18 cellular contexts compared by ENCODE assay signal in the genomic region with DNA sequence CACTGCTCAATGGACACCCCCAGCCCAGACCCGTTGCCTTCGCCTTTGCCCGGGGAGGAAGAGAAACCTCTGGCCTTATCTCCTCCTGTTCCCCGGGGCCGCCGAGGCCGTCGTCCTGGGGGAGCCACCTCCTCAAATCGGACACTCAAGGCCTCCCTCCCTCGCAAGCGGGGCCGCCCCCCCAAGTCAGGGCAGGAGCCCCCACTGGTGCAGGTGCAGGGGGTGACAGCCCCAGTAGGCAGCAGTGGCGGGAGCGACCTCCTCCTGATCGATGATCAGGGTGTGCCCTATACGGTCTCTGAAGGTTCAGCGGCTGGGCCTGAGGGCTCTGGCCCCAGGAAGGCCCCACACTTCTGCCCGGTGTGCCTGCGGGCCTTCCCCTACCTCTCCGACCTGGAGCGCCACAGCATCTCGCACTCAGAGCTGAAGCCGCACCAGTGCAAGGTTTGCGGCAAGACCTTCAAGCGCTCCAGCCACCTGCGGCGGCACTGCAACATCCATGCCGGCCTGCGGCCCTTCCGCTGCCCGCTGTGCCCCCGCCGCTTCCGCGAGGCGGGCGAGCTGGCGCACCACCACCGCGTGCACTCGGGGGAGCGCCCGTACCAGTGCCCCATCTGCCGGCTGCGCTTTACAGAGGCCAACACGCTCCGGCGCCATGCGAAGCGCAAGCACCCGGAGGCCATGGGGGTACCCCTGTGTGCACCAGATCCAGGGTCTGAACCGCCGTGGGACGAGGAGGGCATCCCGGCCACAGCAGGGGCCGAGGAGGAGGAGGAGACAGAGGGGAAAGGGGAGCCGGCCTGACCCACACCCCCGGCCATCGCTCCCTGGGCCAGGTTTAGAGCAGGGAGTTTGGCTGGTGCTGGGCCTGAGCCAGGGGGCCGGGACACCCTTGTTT. TPM values are rescaled to one million over a fixed set of nuclear protein-coding genes. Genes with fewer than 3 reads are reported as not detected.
DNase-seq lines count a peak whose midpoint lies in the region; ATAC-seq and TF ChIP-seq lines count a peak whose summit lies in the region.
"Had no signal": no experiment of that assay in that cellular context is flagged by ENCODE, and none has a peak within 500 bp of the region (broad histone marks: within the 10 kb centered on the region; RNA-seq: fewer than 3 reads in every experiment).

No MANE protein-coding gene starts in this region.

- H3K27me3 ChIP-seq in left ventricle myocardium inferior (ENCODE audit: low read depth), result no peaks in the 10 kb centered on the region
- no peaks in the 10 kb centered on the region for H3K27me3 ChIP-seq in muscle layer of colon (ENCODE audit: control insufficient read depth in 1 of 2, insufficient read depth in 2 of 2, low read length in 2 of 2)
- H3K27me3 ChIP-seq: hepatocyte had no signal

- no peaks in the 10 kb centered on the region for H3K27me3 Mint-ChIP-seq in activated T-helper 17 cell treated with anti-CD3 and anti-CD28 coated beads, Interleukin-2, amount 50 U/mL, for 72 hours
- H3K27me3 Mint-ChIP-seq in stimulated activated naive B cell treated with anti-CD40 and anti-IgM and Interleukin-4, amounts not matched to agents 10 μg/mL and 1 μg/mL and 100 μg/mL, for 72 hours, result no peaks in the 10 kb centered on the region

- peaks cover 40% of the 10 kb centered on the region for H3K4me1 Mint-ChIP-seq in activated T-helper 17 cell treated with anti-CD3 and anti-CD28 coated beads, Interleukin-2, amount 50 U/mL, for 72 hours
- peaks cover 43 to 60% of the 10 kb centered on the region in 2 donors for H3K4me1 Mint-ChIP-seq in stimulated activated naive B cell treated with anti-CD40 and anti-IgM and Interleukin-4, amounts not matched to agents 10 μg/mL and 1 μg/mL and 100 μg/mL, for 72 hours

- ATAC-seq in Right ventricle myocardium inferior, result no peak
- ATAC-seq in activated T-helper 17 cell treated with anti-CD3 and anti-CD28 coated beads, Interleukin-2, amount 50 U/mL, for 72 hours (replicated peaks), result no peak
- ATAC-seq in stimulated activated naive B cell treated with anti-CD40 and anti-IgM and Interleukin-4, amounts not matched to agents 10 μg/mL and 1 μg/mL and 100 μg/mL, for 72 hours (replicated peaks), result no peak
- ATAC-seq: GM23338 had no signal

- TF ChIP-seq CTCF in left ventricle myocardium inferior (IDR thresholded peaks at IDR 0.05; ENCODE audit: borderline replicate concordance), result no peak

- H3K27ac ChIP-seq in left ventricle myocardium inferior (replicated peaks) (no peak overlapping the region), muscle layer of colon (ENCODE audit: low read depth, low read length) (peak overlapping the region; percentile 21)
- H3K27ac ChIP-seq: HL-60 had no signal

- H3K9me3 ChIP-seq in left ventricle myocardium inferior (replicated peaks) (no peaks in the 10 kb centered on the region), muscle layer of colon (ENCODE audit: low read length) (no peaks in the 10 kb centered on the region)

- intact Hi-C loops in Right ventricle myocardium inferior (cut with DNase I), result loop anchor here (10.0 kb wide), 1 partner anchor 218 kb away; the partner anchor contains the start of genes RPL28 and TMEM238
- intact Hi-C loops in left ventricle myocardium inferior (cut with micrococcal nuclease), result no loop called here

- H3K27ac Mint-ChIP-seq in activated T-helper 17 cell treated with anti-CD3 and anti-CD28 coated beads, Interleukin-2, amount 50 U/mL, for 72 hours, result peak overlapping the region; percentile 90
- peak overlapping the region; percentile 17 for H3K27ac Mint-ChIP-seq in stimulated activated naive B cell treated with anti-CD40 and anti-IgM and Interleukin-4, amounts not matched to agents 10 μg/mL and 1 μg/mL and 100 μg/mL, for 72 hours

- H3K9ac ChIP-seq in muscle layer of colon (ENCODE audit: low read length), result no peak overlapping the region

- DNase-seq in Right ventricle myocardium inferior (ENCODE audit: missing footprints) (peak; percentile 68), left ventricle myocardium inferior (no peak), inferior parietal cortex (ENCODE audit: extremely low spot score) (no peak), LoVo (ENCODE audit: low spot score) (no peak), NCI-H2171 treated with DMSO at 0.1 percent for 48 hours (lab: John Stamatoyannopoulos, UW) (no peak)
- DNase-seq in stimulated activated naive B cell treated with anti-CD40 and anti-IgM and Interleukin-4, amounts not matched to agents 10 μg/mL and 1 μg/mL and 100 μg/mL, for 72 hours, result no peak
- DNase-seq: activated CD4-positive, CD25-positive, alpha-beta regulatory T cell; effector CD4-positive, alpha-beta T cell; GDM1; KBM-7; kidney glomerular epithelial cell; NCI-H1105; NCI-H774 had no signal

- H3K4me1 ChIP-seq in left ventricle myocardium inferior (peaks cover 51% of the 10 kb centered on the region), muscle layer of colon (ENCODE audit: insufficient read depth, low read length) (peaks cover 36% of the 10 kb centered on the region)

- no peaks in the 10 kb centered on the region for H3K9me3 Mint-ChIP-seq in activated T-helper 17 cell treated with anti-CD3 and anti-CD28 coated beads, Interleukin-2, amount 50 U/mL, for 72 hours
- H3K9me3 Mint-ChIP-seq in stimulated activated naive B cell treated with anti-CD40 and anti-IgM and Interleukin-4, amounts not matched to agents 10 μg/mL and 1 μg/mL and 100 μg/mL, for 72 hours, result peaks cover 5% of the 10 kb centered on the region in 2 donors

- H3K36me3 Mint-ChIP-seq in activated T-helper 17 cell treated with anti-CD3 and anti-CD28 coated beads, Interleukin-2, amount 50 U/mL, for 72 hours (ENCODE audit: low read depth), result peaks cover 30% of the 10 kb centered on the region
- H3K36me3 Mint-ChIP-seq in stimulated activated naive B cell treated with anti-CD40 and anti-IgM and Interleukin-4, amounts not matched to agents 10 μg/mL and 1 μg/mL and 100 μg/mL, for 72 hours, result peaks cover 17 to 31% of the 10 kb centered on the region in 2 donors

- H3K36me3 ChIP-seq in left ventricle myocardium inferior, result peaks cover 2% of the 10 kb centered on the region
- peaks cover 6% of the 10 kb centered on the region for H3K36me3 ChIP-seq in muscle layer of colon (ENCODE audit: insufficient read depth, low read length)

- H3K4me3 Mint-ChIP-seq in activated T-helper 17 cell treated with anti-CD3 and anti-CD28 coated beads, Interleukin-2, amount 50 U/mL, for 72 hours, result peak overlapping the region; percentile 89
- H3K4me3 Mint-ChIP-seq in stimulated activated naive B cell treated with anti-CD40 and anti-IgM and Interleukin-4, amounts not matched to agents 10 μg/mL and 1 μg/mL and 100 μg/mL, for 72 hours, result no peak overlapping the region

- no peak overlapping the region for H3K4me3 ChIP-seq in left ventricle myocardium inferior
- H3K4me3 ChIP-seq in muscle layer of colon (ENCODE audit: low read depth in 1 of 2, low read length in 2 of 2), result no peak overlapping the region
- H3K4me3 ChIP-seq: GM23338, hepatocyte had no signal

RNA-seq across cellular contexts. Expression of gene ZNF524, which starts 2.3 kb away (rescaled TPM):
- total RNA-seq in Right ventricle myocardium inferior, result 16.9 TPM
- total RNA-seq in left ventricle myocardium inferior, result 15.6 TPM
- total RNA-seq in activated T-helper 17 cell treated with anti-CD3 and anti-CD28 coated beads, Interleukin-2, amount 50 U/mL, for 72 hours, result 10 to 100 TPM; 20.1 to 25.3 TPM

RNA-seq across cellular contexts. Expression of gene FIZ1, which starts 3.0 kb away (rescaled TPM):
- total RNA-seq in Right ventricle myocardium inferior (14.8 TPM), left ventricle myocardium inferior (16.0 TPM)
- total RNA-seq in activated T-helper 17 cell treated with anti-CD3 and anti-CD28 coated beads, Interleukin-2, amount 50 U/mL, for 72 hours, result 10 to 100 TPM in 1 of 2 donors, 1 to 10 TPM in 1; 8.7 to 12.9 TPM

RNA-seq across cellular contexts. Expression of gene ZNF865, which starts 3.1 kb away (rescaled TPM):
- total RNA-seq in Right ventricle myocardium inferior (16.9 TPM), left ventricle myocardium inferior (17.0 TPM)
- 10 to 100 TPM; 11.9 to 13.2 TPM for total RNA-seq in activated T-helper 17 cell treated with anti-CD3 and anti-CD28 coated beads, Interleukin-2, amount 50 U/mL, for 72 hours

RNA-seq across cellular contexts. Expression of gene ZNF579, which starts 21.7 kb away (rescaled TPM):
- total RNA-seq in Right ventricle myocardium inferior, result 13.1 TPM
- 11.5 TPM for total RNA-seq in left ventricle myocardium inferior
- 1 to 10 TPM; 4.7 to 6.5 TPM for total RNA-seq in activated T-helper 17 cell treated with anti-CD3 and anti-CD28 coated beads, Interleukin-2, amount 50 U/mL, for 72 hours

RNA-seq across cellular contexts. Expression of gene ZNF784, which starts 22.0 kb away (rescaled TPM):
- 11.1 TPM for total RNA-seq in Right ventricle myocardium inferior
- total RNA-seq in left ventricle myocardium inferior, result 13.2 TPM
- 1 to 10 TPM; 4.6 to 5.3 TPM for total RNA-seq in activated T-helper 17 cell treated with anti-CD3 and anti-CD28 coated beads, Interleukin-2, amount 50 U/mL, for 72 hours
